Comparison of ENCODE assay signal across 8 cellular contexts in the genomic region with DNA sequence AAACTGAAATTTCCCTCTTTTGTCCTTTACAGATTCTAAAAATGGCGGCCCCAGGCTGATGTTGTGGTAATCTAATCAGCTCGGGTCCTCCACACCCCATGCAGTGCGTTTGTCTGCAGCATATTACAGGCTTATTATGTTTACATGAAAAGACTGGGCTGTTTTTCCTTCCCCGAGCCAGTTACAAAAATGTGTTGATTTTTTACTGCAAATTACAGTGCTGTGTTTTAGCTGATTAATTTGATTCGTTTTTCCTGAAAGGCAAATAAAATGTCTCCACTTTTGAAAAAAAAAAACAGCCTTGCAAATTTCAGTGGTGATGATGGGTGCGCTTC. TPM values are rescaled to one million over a fixed set of nuclear protein-coding genes. Genes with fewer than 3 reads are reported as not detected.
DNase-seq lines count a peak whose midpoint lies in the region; ATAC-seq, FAIRE-seq and TF ChIP-seq lines count a peak whose summit lies in the region.

No MANE protein-coding gene starts in this region.

- no peaks in the 10 kb centered on the region for H3K27me3 ChIP-seq in cardiac muscle cell
- no peaks in the 10 kb centered on the region for H3K27me3 ChIP-seq in astrocyte (ENCODE audit: insufficient read depth, low read length)
- no peaks in the 10 kb centered on the region for H3K27me3 ChIP-seq in spleen (replicated peaks in 1 of 7)

- peaks cover 70% of the 10 kb centered on the region for H3K79me2 ChIP-seq in astrocyte (ENCODE audit: insufficient read depth, low read length)

- H3K4me1 Mint-ChIP-seq in astrocyte (ENCODE audit: low read depth, unreplicated experiment), result peaks cover 7% of the 10 kb centered on the region

- peaks cover 8% of the 10 kb centered on the region for H3K36me3 Mint-ChIP-seq in astrocyte (ENCODE audit: low read depth, unreplicated experiment)

- H3K36me3 ChIP-seq in cardiac muscle cell, result no peaks in the 10 kb centered on the region
- no peaks in the 10 kb centered on the region for H3K36me3 ChIP-seq in astrocyte (ENCODE audit: insufficient read depth, low read length)
- H3K36me3 ChIP-seq in spleen, result no peaks in the 10 kb centered on the region

- H3K4me1 ChIP-seq in cardiac muscle cell (ENCODE audit: low read depth) (peaks cover 28% of the 10 kb centered on the region), astrocyte (ENCODE audit: insufficient read depth, low read length) (peaks cover 7% of the 10 kb centered on the region), spleen (peaks cover 40 to 64% (median 51%) of the 10 kb centered on the region in 6 donors)

- peaks cover 43% of the 10 kb centered on the region for H4K20me1 ChIP-seq in astrocyte (ENCODE audit: insufficient read depth, low read length)

- TF ChIP-seq POLR2A in spleen (IDR thresholded peaks at IDR 0.05), result no peak

- DNase-seq in cardiac muscle cell (ENCODE audit: low read depth in 1 of 2, low spot score in 1 of 2) (peak; percentile 45 to 58), left ventricle myocardium superior (no peak), NCI-H345 (lab: John Stamatoyannopoulos, UW) (peak; percentile 38), astrocyte (ENCODE audit: low read depth) (no peak), iPS-NIHi11 (ENCODE audit: low spot score) (peak; percentile 29), spleen (no peak), GM19238 (ENCODE audit: insufficient read length, low spot score) (no peak), GM13976 (ENCODE audit: low spot score) (no peak)

- intact Hi-C loops in left ventricle myocardium superior (cut with micrococcal nuclease) (no loop called here), spleen (cut with DNase I; ENCODE audit: low total_unique reads) (loop anchor here (5.0 kb wide), 1 partner anchor 33 kb away; no protein-coding TSS in a partner anchor)

- FAIRE-seq in astrocyte (lab: Jason Lieb, UNC), result no peak

- no peak for TF ChIP-seq CTCF in cardiac muscle cell (IDR thresholded peaks at IDR 0.05; ENCODE audit: low read depth, low read length)
- TF ChIP-seq CTCF in astrocyte (IDR thresholded peaks at IDR 0.05; ENCODE audit: insufficient read depth, low read depth, low read length), result no peak
- no peak for TF ChIP-seq CTCF in spleen (IDR thresholded peaks at IDR 0.05 in 8 of 11, conservative IDR thresholded peaks at IDR 0.05 in 3 of 11)
- no peak for TF ChIP-seq CTCF in GM13976 (IDR thresholded peaks at IDR 0.05; ENCODE audit: borderline replicate concordance, control extremely low read depth, extremely low read depth, insufficient read depth, missing control alignments)

- H3K4me3 Mint-ChIP-seq in astrocyte (ENCODE audit: unreplicated experiment), result peak overlapping the region; percentile 99

- H3K27me3 Mint-ChIP-seq in astrocyte (ENCODE audit: low read depth, unreplicated experiment), result no peaks in the 10 kb centered on the region

- in situ Hi-C loops in GM13976 (cut with MboI; ENCODE audit: low sequenced_read_pairs, unreplicated experiment), result no loop called here

- H3K9ac ChIP-seq in astrocyte (ENCODE audit: low read length), result peak overlapping the region; percentile 100

- peak overlapping the region; percentile 100 for H3K27ac Mint-ChIP-seq in astrocyte (ENCODE audit: unreplicated experiment)

- H3K9me3 Mint-ChIP-seq in astrocyte (ENCODE audit: unreplicated experiment), result no peaks in the 10 kb centered on the region

- H2AFZ ChIP-seq in astrocyte (ENCODE audit: low read depth, low read length), result no peak overlapping the region

- peak overlapping the region; percentile 100 for H3K27ac ChIP-seq in cardiac muscle cell
- peak overlapping the region; percentile 100 for H3K27ac ChIP-seq in astrocyte (ENCODE audit: low read depth, low read length)
- peak overlapping the region; percentile 100 for H3K27ac ChIP-seq in spleen

- 2 to 3% (median 2%) methylated on average over 6 of the region's 6 CpGs for WGBS in spleen, 5 donors

- H3K4me3 ChIP-seq in cardiac muscle cell, result peak overlapping the region; percentile 81
- H3K4me3 ChIP-seq in astrocyte (ENCODE audit: insufficient read depth, low read depth, low read length), result peak overlapping the region; percentile 86
- peak overlapping the region; percentile 58 to 88 (median 74) for H3K4me3 ChIP-seq in spleen

- ATAC-seq in left ventricle myocardium superior, result no peak

- H3K9me3 ChIP-seq in cardiac muscle cell (ENCODE audit: low read depth) (no peaks in the 10 kb centered on the region), astrocyte (ENCODE audit: insufficient read depth, low read depth, low read length) (no peaks in the 10 kb centered on the region), spleen (no peaks in the 10 kb centered on the region)

- H3K4me2 ChIP-seq in astrocyte (ENCODE audit: low read length), result peak overlapping the region; percentile 97

RNA-seq across cellular contexts. Expression of a gene that starts 1.6 kb away (rescaled TPM):
- total RNA-seq in cardiac muscle cell, result 59.1 and 78.4 TPM in 2 replicates
- 131 and 152 TPM in 2 replicates for polyA plus RNA-seq in cardiac muscle cell
- total RNA-seq in left ventricle myocardium superior, result 35.9 TPM
- total RNA-seq in astrocyte, result 57.4 and 62.5 TPM in 2 replicates
- 100 to 1,000 TPM; 132 to 215 (median 140) TPM for total RNA-seq in spleen
- 10 to 100 TPM; 11.5 to 20.4 (median 14.5) TPM for polyA plus RNA-seq in spleen

Comparison
In these comparisons a context has a peak if more than half of its experiments do, and no peak if none do; other contexts are left out.
1. DNase-seq: peak in cardiac muscle cell (2 of 2), NCI-H345 (single experiment) and iPS-NIHi11 (single experiment); none in left ventricle myocardium superior (single experiment), astrocyte (single experiment), spleen (single experiment), GM19238 (single experiment) and GM13976 (single experiment).
2. Peak in every context shown above with its lines, with median percentiles within 50 percentile points of each other: H3K27ac ChIP-seq and H3K4me3 ChIP-seq.